Comparison of ENCODE assay signal across 10 cellular contexts in genomic region chr4:153809307-153809706, GRCh38.
DNase-seq lines count a peak whose midpoint lies in the region; ATAC-seq lines count a peak whose summit lies in the region.
"Had no signal": no experiment of that assay in that cellular context is flagged by ENCODE, and none has a peak within 500 bp of the region (broad histone marks: within the 10 kb centered on the region; RNA-seq: fewer than 3 reads in every experiment).

No MANE protein-coding gene starts in this region.

- H3K4me3 Mint-ChIP-seq in effector memory CD8-positive, alpha-beta T cell: peak overlapping the region in 1 of 2 donors; percentile 43
- H3K4me3 Mint-ChIP-seq: CD14-positive monocyte had no signal

- H3K36me3 Mint-ChIP-seq in effector memory CD8-positive, alpha-beta T cell (ENCODE audit: insufficient read depth): no peaks in the 10 kb centered on the region
- H3K36me3 Mint-ChIP-seq: CD14-positive monocyte had no signal

- DNase-seq in effector memory CD8-positive, alpha-beta T cell: peak in 1 of 3 experiments; percentile 18
- no peak for DNase-seq in OCI-M2 (lab: John Stamatoyannopoulos, UW; ENCODE audit: unreplicated experiment)
- DNase-seq in SKM-1 treated with dmso at 0.1 percent for 144 hours (lab: John Stamatoyannopoulos, UW; ENCODE audit: unreplicated experiment): no peak
- DNase-seq in anterior cingulate cortex (lab: John Stamatoyannopoulos, UW): no peak
- DNase-seq in midbrain (lab: John Stamatoyannopoulos, UW): no peak
- DNase-seq: activated CD8-positive, alpha-beta memory T cell treated with anti-CD3 and anti-CD28 coated beads for 24 hours had no signal

- H3K27me3 Mint-ChIP-seq in effector memory CD8-positive, alpha-beta T cell: peaks cover 0 to 1% of the 10 kb centered on the region in 2 donors

- H3K4me1 Mint-ChIP-seq in effector memory CD8-positive, alpha-beta T cell (ENCODE audit: low read depth in 2 of 2): peaks cover 7 to 18% of the 10 kb centered on the region in 2 donors

- no peak overlapping the region for H3K27ac Mint-ChIP-seq in effector memory CD8-positive, alpha-beta T cell
- H3K27ac Mint-ChIP-seq: CD14-positive monocyte had no signal

- no peaks in the 10 kb centered on the region for H3K9me3 Mint-ChIP-seq in effector memory CD8-positive, alpha-beta T cell

- ATAC-seq in GM18498 (IDR thresholded peaks at IDR 0.05; ENCODE audit: unreplicated experiment) (peak; percentile 77), GM19043 (IDR thresholded peaks at IDR 0.05; ENCODE audit: low read depth, unreplicated experiment) (peak; percentile 44), HG03520 (IDR thresholded peaks at IDR 0.05; ENCODE audit: unreplicated experiment) (peak; percentile 46)
- peak; percentile 88 for ATAC-seq in effector memory CD8-positive, alpha-beta T cell (replicated peaks)
